13 cellular contexts compared by ENCODE assay signal in genomic region chr5:58400737-58401136, GRCh38. TPM values are rescaled to one million over a fixed set of nuclear protein-coding genes. Genes with fewer than 3 reads are reported as not detected.
DNase-seq lines count a peak whose midpoint lies in the region; ATAC-seq and TF ChIP-seq lines count a peak whose summit lies in the region.
"Had no signal": no experiment of that assay in that cellular context is flagged by ENCODE, and none has a peak within 500 bp of the region (broad histone marks: within the 10 kb centered on the region; RNA-seq: fewer than 3 reads in every experiment).

No MANE protein-coding gene starts in this region.

- H3K27ac ChIP-seq in right atrium auricular region (peak overlapping the region in 1 of 2 donors; percentile 69), left ventricle myocardium inferior (replicated peaks) (peak overlapping the region; percentile 55), right lobe of liver (no peak overlapping the region)
- H3K27ac ChIP-seq: BLaER1 treated with 17β-estradiol and CSF1 and Interleukin-3, amounts not matched to agents 10 nM and 100 nM; GM23248 had no signal

- ATAC-seq in Right ventricle myocardium superior (ENCODE audit: poor library complexity), result peak; percentile 87
- ATAC-seq in right lobe of liver, result peak in 3 of 4 donors; percentile 56 to 63 (median 63)
- no peak for ATAC-seq in GM19023 (IDR thresholded peaks at IDR 0.05; ENCODE audit: unreplicated experiment)
- ATAC-seq in HG02884 (IDR thresholded peaks at IDR 0.05; ENCODE audit: unreplicated experiment), result no peak
- ATAC-seq: CD8-positive, alpha-beta T cell had no signal

- H3K4me3 ChIP-seq in right atrium auricular region, result no peak overlapping the region
- no peak overlapping the region for H3K4me3 ChIP-seq in left ventricle myocardium inferior
- no peak overlapping the region for H3K4me3 ChIP-seq in right lobe of liver
- H3K4me3 ChIP-seq: BLaER1 treated with 17β-estradiol and CSF1 and Interleukin-3, amounts not matched to agents 10 nM and 100 nM; GM23248; HAP-1 had no signal

- intact Hi-C loops in Right ventricle myocardium superior (cut with DNase I) (no loop called here), left ventricle myocardium inferior (cut with micrococcal nuclease) (no loop called here), right lobe of liver (cut with DNase I) (no loop called here)

- TF ChIP-seq CTCF in right atrium auricular region (IDR thresholded peaks at IDR 0.05) (no peak), left ventricle myocardium inferior (IDR thresholded peaks at IDR 0.05; ENCODE audit: borderline replicate concordance) (no peak), right lobe of liver (IDR thresholded peaks at IDR 0.05) (no peak)

- H3K36me3 ChIP-seq in right atrium auricular region (no peaks in the 10 kb centered on the region), left ventricle myocardium inferior (no peaks in the 10 kb centered on the region), right lobe of liver (no peaks in the 10 kb centered on the region)
- H3K36me3 ChIP-seq: BLaER1 treated with 17β-estradiol and CSF1 and Interleukin-3, amounts not matched to agents 10 nM and 100 nM; HAP-1 had no signal

- H3K27me3 ChIP-seq in right atrium auricular region (no peaks in the 10 kb centered on the region), left ventricle myocardium inferior (ENCODE audit: low read depth) (no peaks in the 10 kb centered on the region), right lobe of liver (no peaks in the 10 kb centered on the region)
- H3K27me3 ChIP-seq: BLaER1 treated with 17β-estradiol and CSF1 and Interleukin-3, amounts not matched to agents 10 nM and 100 nM had no signal

- no peak for TF ChIP-seq POLR2A in right lobe of liver (IDR thresholded peaks at IDR 0.05)

- WGBS in right lobe of liver (ENCODE audit: insufficient coverage, low coverage, low lambda C conversion rate, missing lambda C conversion rate), result 68% methylated on average over 2 of the region's 2 CpGs

- H3K9me3 ChIP-seq in right atrium auricular region, result no peaks in the 10 kb centered on the region
- no peaks in the 10 kb centered on the region for H3K9me3 ChIP-seq in left ventricle myocardium inferior (replicated peaks)
- H3K9me3 ChIP-seq in right lobe of liver, result no peaks in the 10 kb centered on the region
- H3K9me3 ChIP-seq: BLaER1 treated with 17β-estradiol and CSF1 and Interleukin-3, amounts not matched to agents 10 nM and 100 nM; HAP-1 had no signal

- no peak for DNase-seq in Right ventricle myocardium superior
- no peak for DNase-seq in right atrium auricular region (ENCODE audit: low spot score)
- DNase-seq in left ventricle myocardium inferior, result no peak
- DNase-seq in right lobe of liver, result no peak
- DNase-seq: Calu3; CD8-positive, alpha-beta T cell; DMS79 treated with DMSO at 0.1 percent for 48 hours; GF-D8; GM23248 had no signal

- no peaks in the 10 kb centered on the region for H3K4me1 ChIP-seq in right atrium auricular region
- peaks cover 18% of the 10 kb centered on the region for H3K4me1 ChIP-seq in left ventricle myocardium inferior
- no peaks in the 10 kb centered on the region for H3K4me1 ChIP-seq in right lobe of liver
- H3K4me1 ChIP-seq: HAP-1 had no signal

RNA-seq across cellular contexts. Expression of gene PLK2, which starts 59.1 kb away (rescaled TPM):
- total RNA-seq in Right ventricle myocardium superior (63.6 TPM), right atrium auricular region (100 to 1,000 TPM in 1 of 2 donors, 10 to 100 TPM in 1; 63.3 to 138 TPM), left ventricle myocardium inferior (58.9 TPM), right lobe of liver (10 to 100 TPM in 5 of 6 experiments, 1 to 10 TPM in 1; 9.3 to 54.7 (median 22.8) TPM)

Comparison
In these comparisons a context has a peak if more than half of its experiments do, and no peak if none do; other contexts are left out.
1. ATAC-seq: peak in Right ventricle myocardium superior (single experiment) and right lobe of liver (3 of 4); none in GM19023 (single experiment) and HG02884 (single experiment).